27 cellular contexts compared by ENCODE assay signal in the genomic region with DNA sequence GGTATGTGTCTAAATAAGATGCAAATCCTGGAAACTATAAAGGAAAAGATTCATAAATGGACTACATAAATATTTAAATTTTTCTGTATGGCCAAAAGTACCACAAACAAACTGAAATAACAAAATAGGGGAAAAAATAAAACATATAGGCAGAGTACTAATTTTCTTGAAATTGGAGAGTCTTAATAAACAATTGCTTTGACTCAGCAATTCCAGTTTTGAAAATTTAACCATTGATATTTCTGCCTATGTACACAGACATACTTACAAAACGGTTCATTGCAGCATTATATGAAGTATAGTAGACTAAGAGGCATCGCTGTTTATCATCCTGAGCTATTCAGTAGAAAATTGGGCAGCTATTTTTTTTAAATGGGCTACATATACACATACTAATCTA.
"Had no signal": no experiment of that assay in that cellular context is flagged by ENCODE, and none has a peak within 500 bp of the region (broad histone marks: within the 10 kb centered on the region; RNA-seq: fewer than 3 reads in every experiment).

No MANE protein-coding gene starts in this region.

- H3K4me3 Mint-ChIP-seq: activated CD8-positive, alpha-beta T cell treated with anti-CD3 and anti-CD28 coated beads for 36 hours; activated naive CD8-positive, alpha-beta T cell; activated T-cell treated with anti-CD3 and anti-CD28 coated beads, Interleukin-2, amount 50 U/mL, for 4 hours; activated T-helper 17 cell treated with anti-CD3 and anti-CD28 coated beads, Interleukin-2, amount 50 U/mL, for 72 hours; effector memory CD8-positive, alpha-beta T cell; T-helper 17 cell; T-helper 2 cell treated with Interferon-gamma antibody and Interleukin-4, amounts not matched to agents 5 μg/mL and 100 μg/mL, for 36 hours; WTC11 had no signal

- H3K4me1 ChIP-seq: heart left ventricle had no signal

- H3K27me3 ChIP-seq: heart left ventricle had no signal

- H3K36me3 Mint-ChIP-seq: activated naive CD8-positive, alpha-beta T cell had no signal

- H3K27me3 Mint-ChIP-seq: activated CD8-positive, alpha-beta T cell treated with anti-CD3 and anti-CD28 coated beads for 36 hours; activated naive CD8-positive, alpha-beta T cell; activated T-helper 17 cell treated with anti-CD3 and anti-CD28 coated beads, Interleukin-2, amount 50 U/mL, for 72 hours; T-helper 17 cell had no signal

- H3K27ac Mint-ChIP-seq: activated CD8-positive, alpha-beta T cell treated with anti-CD3 and anti-CD28 coated beads for 36 hours; activated naive CD8-positive, alpha-beta T cell; activated T-helper 17 cell treated with anti-CD3 and anti-CD28 coated beads, Interleukin-2, amount 50 U/mL, for 72 hours; effector memory CD8-positive, alpha-beta T cell; T-helper 17 cell; T-helper 2 cell treated with Interferon-gamma antibody and Interleukin-4, amounts not matched to agents 5 μg/mL and 100 μg/mL, for 36 hours; WTC11 had no signal

- H3K27ac ChIP-seq: heart left ventricle, VCaP had no signal

- DNase-seq: activated CD4-positive, alpha-beta T cell treated with anti-CD3 and anti-CD28 coated beads for 1 hour; activated CD4-positive, alpha-beta T cell treated with anti-CD3 and anti-CD28 coated beads for 48 hours; activated CD4-positive, alpha-beta T cell treated with anti-CD3 and anti-CD28 coated beads, Interleukin-2, amount 50 U/mL, for 1 hour; activated CD4-positive, alpha-beta T cell treated with anti-CD3 and anti-CD28 coated beads, Interleukin-2, amount 50 U/mL, for 48 hours; activated CD8-positive, alpha-beta memory T cell treated with anti-CD3 and anti-CD28 coated beads for 24 hours; activated CD8-positive, alpha-beta T cell treated with anti-CD3 and anti-CD28 coated beads for 36 hours; activated effector memory CD4-positive, alpha-beta T cell treated with Interleukin-2 at 50 U/mL for 16 hours; activated gamma-delta T cell treated with Interleukin-2 at 50 U/mL for 16 hours; activated naive CD4-positive, alpha-beta T cell treated with anti-CD3 and anti-CD28 coated beads, Interleukin-2, amount 50 U/mL, for 16 hours; activated naive CD4-positive, alpha-beta T cell treated with Interleukin-2 at 50 U/mL for 16 hours; activated T-cell treated with anti-CD3 and anti-CD28 coated beads, Interleukin-2, amount 50 U/mL, for 4 hours; amniotic stem cell; anterior cingulate cortex; caudate nucleus; cortex of kidney; dermis blood vessel endothelial cell; effector CD4-positive, alpha-beta T cell; effector memory CD8-positive, alpha-beta T cell; foreskin fibroblast; heart left ventricle; T-helper 1 cell; T-helper 17 cell had no signal

- H3K36me3 ChIP-seq: heart left ventricle had no signal

- H3K4me3 ChIP-seq: heart left ventricle had no signal

- H3K4me1 Mint-ChIP-seq: activated T-helper 17 cell treated with anti-CD3 and anti-CD28 coated beads, Interleukin-2, amount 50 U/mL, for 72 hours; T-helper 17 cell; WTC11 had no signal

- H3K9me3 Mint-ChIP-seq: activated T-helper 17 cell treated with anti-CD3 and anti-CD28 coated beads, Interleukin-2, amount 50 U/mL, for 72 hours; T-helper 2 cell treated with Interferon-gamma antibody and Interleukin-4, amounts not matched to agents 5 μg/mL and 100 μg/mL, for 36 hours had no signal
